ENCODE assay signal across 9 cellular contexts in the genomic region with DNA sequence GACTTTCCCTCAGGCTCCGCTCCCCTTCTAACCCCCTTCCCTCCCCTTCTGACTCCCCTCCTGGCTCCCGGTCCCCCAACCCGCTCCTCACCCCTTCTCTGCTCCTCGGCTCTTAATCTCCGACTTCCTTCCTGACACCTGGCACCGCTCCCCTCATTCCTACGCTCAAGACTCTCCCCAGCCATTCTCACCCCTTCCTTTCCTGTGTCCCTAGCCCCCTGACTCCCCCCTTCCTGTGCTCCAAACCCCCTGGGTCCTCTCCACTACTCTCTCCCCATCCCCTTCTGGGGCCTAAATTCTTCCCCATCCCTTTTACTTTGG. TPM values are rescaled to one million over a fixed set of nuclear protein-coding genes. Genes with fewer than 3 reads are reported as not detected.
DNase-seq lines count a peak whose midpoint lies in the region; ATAC-seq and TF ChIP-seq lines count a peak whose summit lies in the region.
"Had no signal": no experiment of that assay in that cellular context is flagged by ENCODE, and none has a peak within 500 bp of the region (broad histone marks: within the 10 kb centered on the region; RNA-seq: fewer than 3 reads in every experiment).

No MANE protein-coding gene starts in this region.

- H3K27ac ChIP-seq in DND-41 (ENCODE audit: low read length) (peak overlapping the region; percentile 87), OCI-LY3 (ENCODE audit: low read length) (peak overlapping the region; percentile 52), endodermal cell (ENCODE audit: low read depth, low read length) (no peak overlapping the region), osteoblast (ENCODE audit: low read depth, low read length) (peak overlapping the region; percentile 51)

- H3K27me3 ChIP-seq in DND-41 (ENCODE audit: insufficient read depth, low read length, poor library complexity) (no peaks in the 10 kb centered on the region), OCI-LY3 (ENCODE audit: low read depth, low read length) (no peaks in the 10 kb centered on the region), endodermal cell (ENCODE audit: control insufficient read depth, insufficient read depth, low read length, poor library complexity, severe bottlenecking) (no peaks in the 10 kb centered on the region), osteoblast (ENCODE audit: insufficient read depth, low read length) (no peaks in the 10 kb centered on the region)

- H3K4me2 ChIP-seq in DND-41 (ENCODE audit: insufficient read depth, low read length): peak overlapping the region; percentile 76
- peak overlapping the region; percentile 96 for H3K4me2 ChIP-seq in OCI-LY3 (ENCODE audit: low read length)
- H3K4me2 ChIP-seq in osteoblast (ENCODE audit: insufficient read depth, low read length): peak overlapping the region; percentile 94

- ATAC-seq in DND-41 (ENCODE audit: insufficient read depth, low read depth) (peak; percentile 23; the same call in 2 of the 3 replicates), GM21447 (IDR thresholded peaks at IDR 0.05; ENCODE audit: unreplicated experiment) (no peak), HG03097 (IDR thresholded peaks at IDR 0.05; ENCODE audit: low FRiP score, unreplicated experiment) (no peak)

- H3K9ac ChIP-seq in DND-41 (ENCODE audit: low read depth, low read length): peak overlapping the region; percentile 82
- peak overlapping the region; percentile 90 for H3K9ac ChIP-seq in OCI-LY3 (ENCODE audit: low read length)
- H3K9ac ChIP-seq in endodermal cell (ENCODE audit: extremely low read depth, low read length, poor library complexity, severe bottlenecking): peak overlapping the region; percentile 49

- peaks cover 4% of the 10 kb centered on the region for H3K27me3 Mint-ChIP-seq in endodermal cell (ENCODE audit: insufficient read depth)

- H3K9me3 ChIP-seq in DND-41 (ENCODE audit: insufficient read depth, low read length, severe bottlenecking): no peaks in the 10 kb centered on the region
- no peaks in the 10 kb centered on the region for H3K9me3 ChIP-seq in OCI-LY3 (ENCODE audit: insufficient read depth, low read length)
- H3K9me3 ChIP-seq in endodermal cell (ENCODE audit: control insufficient read depth, low read length): no peaks in the 10 kb centered on the region
- H3K9me3 ChIP-seq in osteoblast (ENCODE audit: low read depth, low read length): no peaks in the 10 kb centered on the region

- H2AFZ ChIP-seq in DND-41 (ENCODE audit: low read depth, low read length) (peak overlapping the region; percentile 91), OCI-LY3 (ENCODE audit: low read depth, low read length) (peak overlapping the region; percentile 62; the same call in 1 of the 2 replicates), osteoblast (ENCODE audit: low read length) (peak overlapping the region; percentile 87)

- no peaks in the 10 kb centered on the region for H3K9me3 Mint-ChIP-seq in endodermal cell

- H4K20me1 ChIP-seq in DND-41 (ENCODE audit: insufficient read depth, low read length): no peaks in the 10 kb centered on the region
- H4K20me1 ChIP-seq in OCI-LY3 (ENCODE audit: insufficient read depth, low read length): no peaks in the 10 kb centered on the region
- H4K20me1 ChIP-seq in osteoblast (ENCODE audit: insufficient read depth, low read length): no peaks in the 10 kb centered on the region

- DNase-seq in DND-41: peak; percentile 61
- no peak for DNase-seq in endodermal cell
- DNase-seq in osteoblast (ENCODE audit: insufficient read length, low spot score, missing footprints): peak; percentile 69
- no peak for DNase-seq in stimulated activated CD4-positive, alpha-beta T cell treated with anti-CD3 and anti-CD28 coated beads, Interleukin-4, amount 100 ng/mL, for 4 hours
- DNase-seq in iPS-NIHi11 (ENCODE audit: low spot score): no peak

- H3K4me3 ChIP-seq in DND-41 (ENCODE audit: low read depth in 1 of 2, low read length in 2 of 2) (peak overlapping the region; percentile 39 to 70; a peak in 3 of 4 replicates), OCI-LY3 (ENCODE audit: low read length) (peak overlapping the region; percentile 86), endodermal cell (ENCODE audit: low read length) (peak overlapping the region; percentile 86), osteoblast (ENCODE audit: insufficient read depth, low read length) (peak overlapping the region; percentile 85)

- H3K79me2 ChIP-seq in DND-41 (ENCODE audit: insufficient read depth, low read length): peaks cover 23% of the 10 kb centered on the region
- H3K79me2 ChIP-seq in OCI-LY3 (ENCODE audit: low read length): peaks cover 20% of the 10 kb centered on the region
- H3K79me2 ChIP-seq in osteoblast (ENCODE audit: insufficient read depth, low read length): peaks cover 19% of the 10 kb centered on the region

- peaks cover 28% of the 10 kb centered on the region for H3K4me1 ChIP-seq in DND-41 (ENCODE audit: insufficient read depth, low read length)
- H3K4me1 ChIP-seq in OCI-LY3 (ENCODE audit: low read length): peaks cover 14% of the 10 kb centered on the region
- H3K4me1 ChIP-seq in endodermal cell (ENCODE audit: control insufficient read depth, insufficient read depth, low read length): no peaks in the 10 kb centered on the region
- H3K4me1 ChIP-seq in osteoblast (ENCODE audit: insufficient read depth, low read length): peaks cover 5% of the 10 kb centered on the region

- peaks cover 35% of the 10 kb centered on the region for H3K36me3 ChIP-seq in DND-41 (ENCODE audit: insufficient read depth, low read length)
- H3K36me3 ChIP-seq in OCI-LY3 (replicated peaks; ENCODE audit: low read depth, low read length): peaks cover 20% of the 10 kb centered on the region
- peaks cover 23% of the 10 kb centered on the region for H3K36me3 ChIP-seq in endodermal cell (ENCODE audit: control insufficient read depth, insufficient read depth, low read length)
- peaks cover 21% of the 10 kb centered on the region for H3K36me3 ChIP-seq in osteoblast (ENCODE audit: insufficient read depth, low read length)

- TF ChIP-seq CTCF in DND-41 (IDR thresholded peaks at IDR 0.05; ENCODE audit: borderline replicate concordance, extremely low read depth, low read length, poor library complexity, severe bottlenecking): no peak
- no peak for TF ChIP-seq CTCF in OCI-LY3 (IDR thresholded peaks at IDR 0.05; ENCODE audit: low read depth, low read length)
- no peak for TF ChIP-seq CTCF in endodermal cell (conservative IDR thresholded peaks at IDR 0.05)
- no peak for TF ChIP-seq CTCF in osteoblast (IDR thresholded peaks at IDR 0.05; ENCODE audit: extremely low read depth, low read depth, low read length)

- H3K27ac Mint-ChIP-seq in endodermal cell: peak overlapping the region; percentile 84

- WGBS in endodermal cell (ENCODE audit: insufficient coverage in 1 of 2, insufficient read length in 1 of 2), 2 experiments: 0 to 4% methylated on average over 7 of the region's 7 CpGs

- H3K4me3 Mint-ChIP-seq in endodermal cell: peak overlapping the region; percentile 75

- H3K4me1 Mint-ChIP-seq in endodermal cell: peaks cover 3% of the 10 kb centered on the region

- peaks cover 25% of the 10 kb centered on the region for H3K36me3 Mint-ChIP-seq in endodermal cell (ENCODE audit: low read depth)

RNA-seq across cellular contexts. Expression of gene CLPP, which starts 0.7 kb away (rescaled TPM):
- total RNA-seq in endodermal cell: 10 to 100 TPM; 79.8 to 87.7 TPM
- polyA plus RNA-seq in endodermal cell (2013, experiment 1 of 2): 75.9 TPM
- polyA plus RNA-seq in endodermal cell (2013, experiment 2 of 2): 69.0 TPM
- total RNA-seq in osteoblast: 31.5 and 32.4 TPM in 2 replicates

RNA-seq across cellular contexts. Expression of gene ALKBH7, which starts 10.6 kb away (rescaled TPM):
- 10 to 100 TPM; 80.0 to 98.3 TPM for total RNA-seq in endodermal cell
- polyA plus RNA-seq in endodermal cell (2013, experiment 1 of 2): 74.4 TPM
- 64.3 TPM for polyA plus RNA-seq in endodermal cell (2013, experiment 2 of 2)
- total RNA-seq in osteoblast: 48.9 and 52.1 TPM in 2 replicates

RNA-seq across cellular contexts. Expression of gene PSPN, which starts 13.7 kb away (rescaled TPM):
- 1 to 10 TPM; 1.9 to 2.7 TPM for total RNA-seq in endodermal cell
- 1.3 TPM for polyA plus RNA-seq in endodermal cell (2013, experiment 1 of 2)
- 1.3 TPM for polyA plus RNA-seq in endodermal cell (2013, experiment 2 of 2)
- total RNA-seq in osteoblast: 1.1 and 1.2 TPM in 2 replicates

RNA-seq across cellular contexts. Expression of gene ACER1, which starts 28.6 kb away (rescaled TPM):
- total RNA-seq in endodermal cell: not detected
- polyA plus RNA-seq in endodermal cell (2013, experiment 1 of 2): not detected
- polyA plus RNA-seq in endodermal cell (2013, experiment 2 of 2): not detected
- total RNA-seq in osteoblast: under 0.01 TPM in 1 of 2 replicates, not detected in the other
- total RNA-seq: NCI-H460 had no signal

RNA-seq across cellular contexts. Expression of gene GTF2F1, which starts 31.0 kb away (rescaled TPM):
- total RNA-seq in endodermal cell (10 to 100 TPM; 59.2 to 66.4 TPM), osteoblast (47.1 and 48.1 TPM in 2 replicates)
- 57.4 TPM for polyA plus RNA-seq in endodermal cell (2013, experiment 1 of 2)
- 47.4 TPM for polyA plus RNA-seq in endodermal cell (2013, experiment 2 of 2)

Comparison
In these comparisons a context has a peak if more than half of its experiments do, and no peak if none do; other contexts are left out.
1. DNase-seq: peak in DND-41 (single experiment) and osteoblast (single experiment); none in endodermal cell (single experiment), stimulated activated CD4-positive, alpha-beta T cell treated with anti-CD3 and anti-CD28 coated beads, Interleukin-4, amount 100 ng/mL, for 4 hours (0 of 2) and iPS-NIHi11 (single experiment).
2. Peak in every context shown above with its lines, with median percentiles within 50 percentile points of each other: H2AFZ ChIP-seq, H3K4me2 ChIP-seq, H3K4me3 ChIP-seq and H3K9ac ChIP-seq.